22 cellular contexts compared by ENCODE assay signal in genomic region chrX:147846676-147847075, GRCh38.
"Had no signal": no experiment of that assay in that cellular context is flagged by ENCODE, and none has a peak within 500 bp of the region (broad histone marks: within the 10 kb centered on the region; RNA-seq: fewer than 3 reads in every experiment).

No MANE protein-coding gene starts in this region.

- H3K4me3 ChIP-seq: adrenal gland, body of pancreas, MG63 had no signal

- H3K4me1 Mint-ChIP-seq: activated CD4-positive, alpha-beta T cell treated with anti-CD3 and anti-CD28 coated beads, Interleukin-2, amount 10 ng/mL, durations not matched to agents 7 days and 5 days; T-cell had no signal

- H3K4me3 Mint-ChIP-seq: activated CD4-positive, alpha-beta memory T cell treated with anti-CD3 and anti-CD28 coated beads for 36 hours; activated CD4-positive, alpha-beta T cell treated with anti-CD3 and anti-CD28 coated beads, Interleukin-2, amount 10 ng/mL, durations not matched to agents 7 days and 5 days; activated naive CD4-positive, alpha-beta T cell treated with anti-CD3 and anti-CD28 coated beads for 36 hours; activated naive CD8-positive, alpha-beta T cell treated with anti-CD3 and anti-CD28 coated beads for 36 hours; activated T-cell treated with anti-CD3 and anti-CD28 coated beads, Interleukin-2, amount 50 U/mL, for 4 hours; T-cell had no signal

- H3K36me3 Mint-ChIP-seq: activated CD4-positive, alpha-beta memory T cell treated with anti-CD3 and anti-CD28 coated beads for 36 hours; activated naive CD8-positive, alpha-beta T cell treated with anti-CD3 and anti-CD28 coated beads for 36 hours; T-cell had no signal

- H3K9me3 ChIP-seq: adrenal gland, body of pancreas, MG63 had no signal

- ATAC-seq: activated T-cell treated with anti-CD3 and anti-CD28 coated beads, Interleukin-2, amount 50 U/mL, for 4 hours; body of pancreas; PC-3; T-cell had no signal

- H3K27me3 ChIP-seq: adrenal gland, body of pancreas, MG63 had no signal

- DNase-seq: activated CD4-positive, alpha-beta memory T cell treated with anti-CD3 and anti-CD28 coated beads for 36 hours; activated CD4-positive, alpha-beta T cell treated with anti-CD3 and anti-CD28 coated beads, Interleukin-2, amount 10 ng/mL, durations not matched to agents 7 days and 5 days; activated CD4-positive, CD25-positive, alpha-beta regulatory T cell; activated CD8-positive, alpha-beta memory T cell treated with anti-CD3 and anti-CD28 coated beads for 24 hours; activated gamma-delta T cell; activated naive CD4-positive, alpha-beta T cell treated with anti-CD3 and anti-CD28 coated beads for 36 hours; activated naive CD8-positive, alpha-beta T cell treated with anti-CD3 and anti-CD28 coated beads for 36 hours; activated T-cell treated with anti-CD3 and anti-CD28 coated beads, Interleukin-2, amount 50 U/mL, for 4 hours; adrenal gland; anterior cingulate cortex; body of pancreas; MG63; NCI-H1105; NCI-H1436; NCI-H1694 treated with DMSO at 0.1 percent for 48 hours; NCI-H2029 treated with DMSO at 0.1 percent for 48 hours; NCI-H510A treated with DMSO at 0.1 percent for 48 hours; PC-3; SIG-M5; T-cell had no signal

- H3K27ac ChIP-seq: adrenal gland, body of pancreas, VCaP had no signal

- H3K9me3 Mint-ChIP-seq: activated CD4-positive, alpha-beta memory T cell treated with anti-CD3 and anti-CD28 coated beads for 36 hours; activated CD4-positive, alpha-beta T cell treated with anti-CD3 and anti-CD28 coated beads, Interleukin-2, amount 10 ng/mL, durations not matched to agents 7 days and 5 days; activated naive CD4-positive, alpha-beta T cell treated with anti-CD3 and anti-CD28 coated beads for 36 hours; activated naive CD8-positive, alpha-beta T cell treated with anti-CD3 and anti-CD28 coated beads for 36 hours; activated T-cell treated with anti-CD3 and anti-CD28 coated beads, Interleukin-2, amount 50 U/mL, for 4 hours; T-cell had no signal

- H3K27ac Mint-ChIP-seq: activated CD4-positive, alpha-beta memory T cell treated with anti-CD3 and anti-CD28 coated beads for 36 hours; activated CD4-positive, alpha-beta T cell treated with anti-CD3 and anti-CD28 coated beads, Interleukin-2, amount 10 ng/mL, durations not matched to agents 7 days and 5 days; activated naive CD4-positive, alpha-beta T cell treated with anti-CD3 and anti-CD28 coated beads for 36 hours; activated naive CD8-positive, alpha-beta T cell treated with anti-CD3 and anti-CD28 coated beads for 36 hours; T-cell had no signal

- H3K27me3 Mint-ChIP-seq: activated CD4-positive, alpha-beta memory T cell treated with anti-CD3 and anti-CD28 coated beads for 36 hours; activated CD4-positive, alpha-beta T cell treated with anti-CD3 and anti-CD28 coated beads, Interleukin-2, amount 10 ng/mL, durations not matched to agents 7 days and 5 days; activated naive CD8-positive, alpha-beta T cell treated with anti-CD3 and anti-CD28 coated beads for 36 hours had no signal

- H3K4me1 ChIP-seq: adrenal gland, body of pancreas had no signal

- H3K36me3 ChIP-seq: adrenal gland, MG63 had no signal

- FAIRE-seq: bronchial epithelial cell had no signal
